1 cellular context compared by ENCODE assay signal in the genomic region with DNA sequence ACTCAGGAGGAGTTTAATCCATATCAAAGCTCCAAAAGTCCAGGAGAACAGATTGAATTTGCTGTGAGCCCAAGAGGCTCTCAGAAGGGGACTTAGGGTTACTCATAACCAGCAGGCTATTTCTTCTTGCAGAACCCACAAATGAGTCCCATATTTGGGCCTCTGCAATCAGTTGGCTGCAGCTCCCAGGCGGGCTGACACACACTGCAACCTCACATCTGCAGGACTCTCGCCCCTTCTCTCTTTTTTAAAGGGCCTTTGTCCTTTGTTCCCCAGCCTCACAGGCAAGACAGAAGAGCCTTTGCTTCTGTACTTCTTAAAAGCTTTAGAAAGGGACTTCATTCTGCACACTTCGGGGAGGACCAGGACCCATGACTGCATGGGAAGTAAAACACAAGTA.
TF ChIP-seq lines count a peak whose summit lies in the region.

No MANE protein-coding gene starts in this region.

TF ChIP-seq in K562, 482 proteins besides CTCF, POLR2A, EP300 and RAD21 (continued from another document):
- TF ChIP-seq FOXP4 (CRISPR knock-in tag; IDR thresholded peaks at IDR 0.05; ENCODE audit: borderline replicate concordance), result no peak
- no peak for TF ChIP-seq RUNX1 (IDR thresholded peaks at IDR 0.05; ENCODE audit: low read depth)
- TF ChIP-seq MCM3 (IDR thresholded peaks at IDR 0.05), result no peak
- no peak for TF ChIP-seq ELF4 (CRISPR knock-in tag; IDR thresholded peaks at IDR 0.05)
- TF ChIP-seq SRSF3 (IDR thresholded peaks at IDR 0.05; ENCODE audit: insufficient read depth, low read length), result no peak
- TF ChIP-seq TCF3 (CRISPR knock-in tag; IDR thresholded peaks at IDR 0.05), result peak; percentile 37; the same call in 1 of the 2 replicates
- TF ChIP-seq POLR2AphosphoS5 (IDR thresholded peaks at IDR 0.05; ENCODE audit: control insufficient read depth, insufficient read depth, low read depth, low read length), result 0 out of 2 replicates have a peak, but pooled peaks have one; percentile 30
- no peak for TF ChIP-seq KDM5B (IDR thresholded peaks at IDR 0.05; ENCODE audit: insufficient replicate concordance, low read depth, low read length)
TF ChIP-seq in K562: peak in this region for 6.
